In genomic region chr9:137221477-137222111, GRCh38 we compare ENCODE assay signal across 1 cellular context.
TF ChIP-seq lines count a peak whose summit lies in the region.

No MANE protein-coding gene starts in this region.

TF ChIP-seq in HepG2, 621 proteins besides CTCF, POLR2A, EP300 and RAD21 (continues in another document):
- TF ChIP-seq TOE1 (CRISPR knock-in tag; IDR thresholded peaks at IDR 0.05) (no peak), ZNF557 (CRISPR knock-in tag; IDR thresholded peaks at IDR 0.05) (no peak), RNF2 (conservative IDR thresholded peaks at IDR 0.05; ENCODE audit: low read depth) (no peak), ZBTB8A (CRISPR knock-in tag; IDR thresholded peaks at IDR 0.05; ENCODE audit: borderline replicate concordance, low read depth) (no peak), FOXM1 (CRISPR knock-in tag; IDR thresholded peaks at IDR 0.05) (no peak), HNRNPK (IDR thresholded peaks at IDR 0.05; ENCODE audit: low read depth, low read length, poor library complexity, severe bottlenecking) (peak; percentile 78), ETV5 (CRISPR knock-in tag; IDR thresholded peaks at IDR 0.05; ENCODE audit: borderline replicate concordance) (no peak; the same call in 1 of the 2 replicates), HNRNPL (IDR thresholded peaks at IDR 0.05; ENCODE audit: low read depth, low read length) (peak; percentile 92), ZNF772 (CRISPR knock-in tag; IDR thresholded peaks at IDR 0.05) (no peak), NKX3-1 (CRISPR knock-in tag; IDR thresholded peaks at IDR 0.05) (no peak), NPAS2 (CRISPR knock-in tag; IDR thresholded peaks at IDR 0.05; ENCODE audit: borderline replicate concordance) (no peak), PAX8 (CRISPR knock-in tag; IDR thresholded peaks at IDR 0.05; ENCODE audit: borderline replicate concordance) (no peak), SPEN (CRISPR knock-in tag; IDR thresholded peaks at IDR 0.05; ENCODE audit: low read depth) (peak; percentile 73), GATAD1 (CRISPR knock-in tag; IDR thresholded peaks at IDR 0.05) (no peak), ZSCAN21 (CRISPR knock-in tag; IDR thresholded peaks at IDR 0.05; ENCODE audit: borderline replicate concordance) (no peak), RFXANK (CRISPR knock-in tag; IDR thresholded peaks at IDR 0.05) (no peak), KLF9 (CRISPR knock-in tag; IDR thresholded peaks at IDR 0.05; ENCODE audit: low read depth) (no peak), ZNF672 (CRISPR knock-in tag; IDR thresholded peaks at IDR 0.05) (no peak), MED1 (CRISPR knock-in tag; IDR thresholded peaks at IDR 0.05) (no peak; the same call in 1 of the 2 replicates), ZNF770 (CRISPR knock-in tag; IDR thresholded peaks at IDR 0.05) (0 out of 2 replicates have a peak, but pooled peaks have one; percentile 14), RARA (CRISPR knock-in tag; IDR thresholded peaks at IDR 0.05) (peak; percentile 72), NFIC (IDR thresholded peaks at IDR 0.05; ENCODE audit: low read length) (no peak), ARID2 (CRISPR knock-in tag; IDR thresholded peaks at IDR 0.05; ENCODE audit: borderline replicate concordance) (no peak), ZNF746 (CRISPR knock-in tag; IDR thresholded peaks at IDR 0.05) (peak; percentile 59; the same call in 1 of the 2 replicates), MTERF4 (CRISPR knock-in tag; IDR thresholded peaks at IDR 0.05) (no peak), NR2C2 (CRISPR knock-in tag; IDR thresholded peaks at IDR 0.05; ENCODE audit: borderline replicate concordance) (peak; percentile 91), ZNF343 (CRISPR knock-in tag; IDR thresholded peaks at IDR 0.05) (no peak), HIC2 (CRISPR knock-in tag; IDR thresholded peaks at IDR 0.05; ENCODE audit: low read depth) (peak; percentile 76), RBFOX2 (IDR thresholded peaks at IDR 0.05; ENCODE audit: low read depth, low read length) (peak; percentile 37; the same call in 1 of the 2 replicates), STAT5B (CRISPR knock-in tag; IDR thresholded peaks at IDR 0.05) (no peak), RFX3 (CRISPR knock-in tag; IDR thresholded peaks at IDR 0.05) (no peak), LRRFIP1 (CRISPR knock-in tag; conservative IDR thresholded peaks at IDR 0.05) (no peak), HMGA1 (CRISPR knock-in tag; conservative IDR thresholded peaks at IDR 0.05) (no peak), DZIP1 (CRISPR knock-in tag; IDR thresholded peaks at IDR 0.05) (no peak), MBD4 (IDR thresholded peaks at IDR 0.05; ENCODE audit: borderline replicate concordance, low read length) (no peak), ZNF577 (CRISPR knock-in tag; IDR thresholded peaks at IDR 0.05; ENCODE audit: borderline replicate concordance, low read depth) (no peak), ZNF619 (CRISPR knock-in tag; IDR thresholded peaks at IDR 0.05) (no peak), NR3C1 (CRISPR knock-in tag; IDR thresholded peaks at IDR 0.05) (no peak), ZNF75D (CRISPR knock-in tag; IDR thresholded peaks at IDR 0.05; ENCODE audit: borderline replicate concordance) (no peak), ZNF232 (CRISPR knock-in tag; IDR thresholded peaks at IDR 0.05; ENCODE audit: borderline replicate concordance) (no peak), ARNTL (CRISPR knock-in tag; IDR thresholded peaks at IDR 0.05) (peak; percentile 18; the same call in 1 of the 2 replicates)
- TF ChIP-seq, protein P1, sequence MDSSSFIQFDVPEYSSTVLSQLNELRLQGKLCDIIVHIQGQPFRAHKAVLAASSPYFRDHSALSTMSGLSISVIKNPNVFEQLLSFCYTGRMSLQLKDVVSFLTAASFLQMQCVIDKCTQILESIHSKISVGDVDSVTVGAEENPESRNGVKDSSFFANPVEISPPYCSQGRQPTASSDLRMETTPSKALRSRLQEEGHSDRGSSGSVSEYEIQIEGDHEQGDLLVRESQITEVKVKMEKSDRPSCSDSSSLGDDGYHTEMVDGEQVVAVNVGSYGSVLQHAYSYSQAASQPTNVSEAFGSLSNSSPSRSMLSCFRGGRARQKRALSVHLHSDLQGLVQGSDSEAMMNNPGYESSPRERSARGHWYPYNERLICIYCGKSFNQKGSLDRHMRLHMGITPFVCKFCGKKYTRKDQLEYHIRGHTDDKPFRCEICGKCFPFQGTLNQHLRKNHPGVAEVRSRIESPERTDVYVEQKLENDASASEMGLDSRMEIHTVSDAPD (CRISPR knock-in tag; IDR thresholded peaks at IDR 0.05) = no peak
- TF ChIP-seq, protein P2, sequence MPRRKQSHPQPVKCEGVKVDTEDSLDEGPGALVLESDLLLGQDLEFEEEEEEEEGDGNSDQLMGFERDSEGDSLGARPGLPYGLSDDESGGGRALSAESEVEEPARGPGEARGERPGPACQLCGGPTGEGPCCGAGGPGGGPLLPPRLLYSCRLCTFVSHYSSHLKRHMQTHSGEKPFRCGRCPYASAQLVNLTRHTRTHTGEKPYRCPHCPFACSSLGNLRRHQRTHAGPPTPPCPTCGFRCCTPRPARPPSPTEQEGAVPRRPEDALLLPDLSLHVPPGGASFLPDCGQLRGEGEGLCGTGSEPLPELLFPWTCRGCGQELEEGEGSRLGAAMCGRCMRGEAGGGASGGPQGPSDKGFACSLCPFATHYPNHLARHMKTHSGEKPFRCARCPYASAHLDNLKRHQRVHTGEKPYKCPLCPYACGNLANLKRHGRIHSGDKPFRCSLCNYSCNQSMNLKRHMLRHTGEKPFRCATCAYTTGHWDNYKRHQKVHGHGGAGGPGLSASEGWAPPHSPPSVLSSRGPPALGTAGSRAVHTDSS (CRISPR knock-in tag; conservative IDR thresholded peaks at IDR 0.05) = no peak
- TF ChIP-seq, protein P3, sequence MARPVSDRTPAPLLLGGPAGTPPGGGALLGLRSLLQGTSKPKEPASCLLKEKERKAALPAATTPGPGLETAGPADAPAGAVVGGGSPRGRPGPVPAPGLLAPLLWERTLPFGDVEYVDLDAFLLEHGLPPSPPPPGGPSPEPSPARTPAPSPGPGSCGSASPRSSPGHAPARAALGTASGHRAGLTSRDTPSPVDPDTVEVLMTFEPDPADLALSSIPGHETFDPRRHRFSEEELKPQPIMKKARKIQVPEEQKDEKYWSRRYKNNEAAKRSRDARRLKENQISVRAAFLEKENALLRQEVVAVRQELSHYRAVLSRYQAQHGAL (CRISPR knock-in tag; IDR thresholded peaks at IDR 0.05; ENCODE audit: not compliant biosample characterization) = no peak
- TF ChIP-seq, protein P4, sequence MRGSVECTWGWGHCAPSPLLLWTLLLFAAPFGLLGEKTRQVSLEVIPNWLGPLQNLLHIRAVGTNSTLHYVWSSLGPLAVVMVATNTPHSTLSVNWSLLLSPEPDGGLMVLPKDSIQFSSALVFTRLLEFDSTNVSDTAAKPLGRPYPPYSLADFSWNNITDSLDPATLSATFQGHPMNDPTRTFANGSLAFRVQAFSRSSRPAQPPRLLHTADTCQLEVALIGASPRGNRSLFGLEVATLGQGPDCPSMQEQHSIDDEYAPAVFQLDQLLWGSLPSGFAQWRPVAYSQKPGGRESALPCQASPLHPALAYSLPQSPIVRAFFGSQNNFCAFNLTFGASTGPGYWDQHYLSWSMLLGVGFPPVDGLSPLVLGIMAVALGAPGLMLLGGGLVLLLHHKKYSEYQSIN (CRISPR knock-in tag; IDR thresholded peaks at IDR 0.05; ENCODE audit: borderline replicate concordance) = no peak
- TF ChIP-seq, protein P5, sequence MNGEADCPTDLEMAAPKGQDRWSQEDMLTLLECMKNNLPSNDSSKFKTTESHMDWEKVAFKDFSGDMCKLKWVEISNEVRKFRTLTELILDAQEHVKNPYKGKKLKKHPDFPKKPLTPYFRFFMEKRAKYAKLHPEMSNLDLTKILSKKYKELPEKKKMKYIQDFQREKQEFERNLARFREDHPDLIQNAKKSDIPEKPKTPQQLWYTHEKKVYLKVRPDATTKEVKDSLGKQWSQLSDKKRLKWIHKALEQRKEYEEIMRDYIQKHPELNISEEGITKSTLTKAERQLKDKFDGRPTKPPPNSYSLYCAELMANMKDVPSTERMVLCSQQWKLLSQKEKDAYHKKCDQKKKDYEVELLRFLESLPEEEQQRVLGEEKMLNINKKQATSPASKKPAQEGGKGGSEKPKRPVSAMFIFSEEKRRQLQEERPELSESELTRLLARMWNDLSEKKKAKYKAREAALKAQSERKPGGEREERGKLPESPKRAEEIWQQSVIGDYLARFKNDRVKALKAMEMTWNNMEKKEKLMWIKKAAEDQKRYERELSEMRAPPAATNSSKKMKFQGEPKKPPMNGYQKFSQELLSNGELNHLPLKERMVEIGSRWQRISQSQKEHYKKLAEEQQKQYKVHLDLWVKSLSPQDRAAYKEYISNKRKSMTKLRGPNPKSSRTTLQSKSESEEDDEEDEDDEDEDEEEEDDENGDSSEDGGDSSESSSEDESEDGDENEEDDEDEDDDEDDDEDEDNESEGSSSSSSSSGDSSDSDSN (CRISPR knock-in tag; IDR thresholded peaks at IDR 0.05) = peak; percentile 45; the same call in 1 of the 2 replicates
